ENCODE assay signal across 10 cellular contexts in the genomic region with DNA sequence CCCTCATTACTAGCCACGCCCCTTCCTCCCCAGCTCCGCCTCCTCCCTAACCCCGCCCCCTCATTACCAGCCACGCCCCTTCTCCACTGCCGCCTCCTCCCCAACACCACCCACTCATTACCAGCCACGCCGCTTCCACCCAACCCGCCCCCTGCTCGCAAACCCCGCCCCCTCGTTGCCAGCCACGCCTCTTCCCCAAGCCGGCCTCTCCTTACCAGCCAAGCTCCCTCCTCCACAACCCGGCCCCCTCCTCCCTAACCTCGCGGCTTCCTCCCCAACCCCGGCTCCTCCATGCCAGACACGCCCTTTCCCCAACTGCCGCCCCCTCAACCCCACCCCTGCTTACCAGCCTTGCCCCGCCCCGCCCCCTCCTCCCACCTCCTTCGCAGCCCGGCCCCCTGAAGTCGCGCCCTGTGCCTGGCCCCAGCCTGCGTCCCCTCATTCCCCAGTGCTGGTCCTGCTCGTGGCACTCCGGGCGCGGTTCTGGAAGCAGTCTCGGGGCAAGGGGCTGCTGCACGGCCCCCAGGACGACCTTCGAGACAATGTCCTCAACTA. TPM values are rescaled to one million over a fixed set of nuclear protein-coding genes. Genes with fewer than 3 reads are reported as not detected.
DNase-seq lines count a peak whose midpoint lies in the region; ATAC-seq, FAIRE-seq and TF ChIP-seq lines count a peak whose summit lies in the region.
"Had no signal": no experiment of that assay in that cellular context is flagged by ENCODE, and none has a peak within 500 bp of the region (broad histone marks: within the 10 kb centered on the region; RNA-seq: fewer than 3 reads in every experiment).

No MANE protein-coding gene starts in this region.

- peak; percentile 55 to 56 for ATAC-seq in activated T-cell treated with anti-CD3 and anti-CD28 coated beads, Interleukin-2, amount 50 U/mL, for 72 hours (replicated peaks in 1 of 2)
- ATAC-seq in aorta (ENCODE audit: low FRiP score) (peak; percentile 78), HG03025 (IDR thresholded peaks at IDR 0.05; ENCODE audit: low FRiP score, unreplicated experiment) (no peak)

- H3K4me3 ChIP-seq in iPS-18c (ENCODE audit: insufficient read depth, low read depth, low read length) (0 out of 2 replicates have a peak overlapping the region, but pooled peaks have one; percentile 31), aorta (ENCODE audit: low read length in 2 of 2) (no peak overlapping the region)

- H3K9me3 Mint-ChIP-seq in activated T-cell treated with anti-CD3 and anti-CD28 coated beads, Interleukin-2, amount 50 U/mL, for 72 hours: no peaks in the 10 kb centered on the region
- H3K9me3 Mint-ChIP-seq: dendritic cell treated with granulocyte-macrophage colony-stimulating factor and Interleukin-4, amounts not matched to agents 40 ng/mL and 50 ng/mL, for 4 days had no signal

- no peak overlapping the region for H3K4me3 Mint-ChIP-seq in activated T-cell treated with anti-CD3 and anti-CD28 coated beads, Interleukin-2, amount 50 U/mL, for 72 hours

- intact Hi-C loops in aorta (cut with DNase I): no loop called here

- H3K36me3 Mint-ChIP-seq in activated T-cell treated with anti-CD3 and anti-CD28 coated beads, Interleukin-2, amount 50 U/mL, for 72 hours (ENCODE audit: insufficient read depth in 2 of 2): no peaks in the 10 kb centered on the region

- no peaks in the 10 kb centered on the region for H3K4me1 ChIP-seq in aorta (ENCODE audit: control insufficient read depth in 1 of 2, insufficient read depth in 2 of 2, low read length in 2 of 2)

- no peaks in the 10 kb centered on the region for H3K9me3 ChIP-seq in iPS-18c (ENCODE audit: control insufficient read depth, insufficient read depth, low read length)
- H3K9me3 ChIP-seq in aorta (ENCODE audit: control insufficient read depth, low read length): no peaks in the 10 kb centered on the region

- peaks cover 5% of the 10 kb centered on the region for H3K27me3 Mint-ChIP-seq in activated T-cell treated with anti-CD3 and anti-CD28 coated beads, Interleukin-2, amount 50 U/mL, for 72 hours (ENCODE audit: low read depth)

- peak; percentile 79 for DNase-seq in GDM1 (lab: John Stamatoyannopoulos, UW)
- peak; percentile 65 for DNase-seq in MV-4-11 (lab: John Stamatoyannopoulos, UW)
- DNase-seq in activated T-cell treated with anti-CD3 and anti-CD28 coated beads, Interleukin-2, amount 50 U/mL, for 72 hours: peak; percentile 74 to 76
- peak; percentile 85 to 88 for DNase-seq in aorta
- DNase-seq in D721Med (ENCODE audit: insufficient read length, low spot score): no peak
- DNase-seq in occipital lobe (lab: John Stamatoyannopoulos, UW): no peak

- H3K27me3 ChIP-seq in aorta (ENCODE audit: control insufficient read depth in 1 of 2, insufficient read depth in 2 of 2, low read length in 1 of 2): no peaks in the 10 kb centered on the region

- no peaks in the 10 kb centered on the region for H3K36me3 ChIP-seq in aorta (ENCODE audit: control insufficient read depth in 1 of 2, insufficient read depth in 2 of 2, low read length in 1 of 2)

- H3K27ac ChIP-seq in aorta (ENCODE audit: low read depth in 1 of 2, low read length in 2 of 2): no peak overlapping the region
- H3K27ac ChIP-seq: KMS-11 had no signal

- H3K27ac Mint-ChIP-seq in activated T-cell treated with anti-CD3 and anti-CD28 coated beads, Interleukin-2, amount 50 U/mL, for 72 hours: no peak overlapping the region
- H3K27ac Mint-ChIP-seq: dendritic cell treated with granulocyte-macrophage colony-stimulating factor and Interleukin-4, amounts not matched to agents 40 ng/mL and 50 ng/mL, for 4 days had no signal

- TF ChIP-seq CTCF in D721Med (IDR thresholded peaks at IDR 0.05; ENCODE audit: insufficient read depth, missing control alignments): no peak

- no peaks in the 10 kb centered on the region for H3K4me1 Mint-ChIP-seq in activated T-cell treated with anti-CD3 and anti-CD28 coated beads, Interleukin-2, amount 50 U/mL, for 72 hours (ENCODE audit: low read depth)

- no peak for FAIRE-seq in D721Med (lab: Jason Lieb, UNC)

- 6 to 10% methylated on average over 29 to 34 of the region's 34 CpGs for WGBS in aorta, 2 donors

RNA-seq across cellular contexts. Expression of a gene that starts 7.2 kb away (rescaled TPM):
- total RNA-seq in activated T-cell treated with anti-CD3 and anti-CD28 coated beads, Interleukin-2, amount 50 U/mL, for 72 hours: 1 to 10 TPM; 1.3 to 1.6 TPM
- total RNA-seq in aorta: 1 to 10 TPM in 1 of 2 donors, not detected in 1; 4.0 TPM
- polyA plus RNA-seq in aorta: 1 to 10 TPM in 1 of 2 donors, under 1 TPM in 1; 0.75 to 2.9 TPM
- not detected for total RNA-seq in occipital lobe

RNA-seq across cellular contexts. Expression of a gene that starts 21.6 kb away (rescaled TPM):
- total RNA-seq in activated T-cell treated with anti-CD3 and anti-CD28 coated beads, Interleukin-2, amount 50 U/mL, for 72 hours: not detected
- under 1 TPM in 1 of 2 donors, not detected in 1; 0.21 TPM for total RNA-seq in aorta
- under 1 TPM in 1 of 2 donors, not detected in 1; 0.08 TPM for polyA plus RNA-seq in aorta
- total RNA-seq in occipital lobe: 0.16 TPM

RNA-seq across cellular contexts. Expression of a gene that starts 24.4 kb away (rescaled TPM):
- 10 to 100 TPM in 1 of 2 donors, 1 to 10 TPM in 1; 7.2 to 10.9 TPM for total RNA-seq in activated T-cell treated with anti-CD3 and anti-CD28 coated beads, Interleukin-2, amount 50 U/mL, for 72 hours
- total RNA-seq in aorta (10 to 100 TPM; 12.7 to 14.9 TPM), occipital lobe (17.3 TPM)
- 1 to 10 TPM; 2.6 to 3.2 TPM for polyA plus RNA-seq in aorta

Comparison
In these comparisons a context has a peak if more than half of its experiments do, and no peak if none do; other contexts are left out.
1. DNase-seq: peak in GDM1 (single experiment), MV-4-11 (single experiment), activated T-cell treated with anti-CD3 and anti-CD28 coated beads, Interleukin-2, amount 50 U/mL, for 72 hours (2 of 2) and aorta (2 of 2); none in D721Med (single experiment) and occipital lobe (single experiment).